Comparison of ENCODE assay signal across 13 cellular contexts in the genomic region with DNA sequence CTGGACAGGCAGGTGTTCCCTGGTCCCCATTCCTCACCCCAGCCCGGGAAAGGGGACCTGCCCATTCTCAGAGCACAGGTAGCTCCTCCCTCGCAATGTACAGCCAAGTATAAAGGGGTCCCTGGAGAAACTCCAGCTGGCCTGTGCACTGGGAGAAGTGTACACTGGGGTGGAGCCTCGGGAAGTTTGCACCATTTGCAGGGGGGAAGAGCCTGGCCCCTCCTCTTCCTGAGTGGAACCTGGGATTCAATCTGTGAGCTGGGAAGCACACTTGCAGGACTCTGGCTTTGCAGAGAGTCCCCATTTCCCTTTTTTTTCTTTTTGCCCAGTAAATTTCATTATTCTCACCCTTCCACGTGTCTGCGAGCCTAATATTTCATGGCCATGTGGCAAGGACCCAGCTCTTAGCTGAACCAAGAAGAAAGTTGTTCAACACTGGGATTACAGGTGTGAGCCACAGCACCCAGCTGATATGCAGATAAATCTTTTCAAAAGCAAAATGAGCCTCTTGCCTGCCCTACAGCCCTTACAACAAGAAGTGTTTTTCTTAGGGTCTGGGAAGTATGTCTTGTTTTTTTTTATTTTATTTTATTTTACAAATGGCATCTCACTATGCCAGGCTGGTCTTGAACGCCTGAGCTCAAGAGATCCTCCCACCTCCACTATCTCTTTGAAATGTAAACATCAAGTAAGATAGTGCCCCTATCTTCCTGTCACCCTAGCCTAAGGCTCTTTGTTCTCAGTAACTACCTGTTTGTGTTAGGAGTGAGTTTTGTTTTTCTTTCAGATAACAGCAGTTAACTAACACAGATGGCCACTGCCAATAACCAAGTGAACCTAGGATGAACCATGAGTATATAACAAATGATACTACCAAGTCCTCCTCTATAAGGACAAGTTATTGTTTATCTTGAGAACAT.
"Had no signal": no experiment of that assay in that cellular context is flagged by ENCODE, and none has a peak within 500 bp of the region (broad histone marks: within the 10 kb centered on the region; RNA-seq: fewer than 3 reads in every experiment).

No MANE protein-coding gene starts in this region.

- H3K36me3 ChIP-seq: transverse colon had no signal

- H3K4me3 ChIP-seq: mucosa of descending colon, transverse colon had no signal

- H3K4me1 ChIP-seq: transverse colon had no signal

- H3K27me3 ChIP-seq: transverse colon had no signal

- H3K27ac ChIP-seq: transverse colon had no signal

- DNase-seq: activated CD4-positive, alpha-beta T cell treated with anti-CD3 and anti-CD28 coated beads, Interleukin-2, amount 50 U/mL, for 4 hours; activated CD8-positive, alpha-beta memory T cell treated with anti-CD3 and anti-CD28 coated beads, Interleukin-2, amount 10 ng/mL, durations not matched to agents 7 days and 5 days; activated effector memory CD4-positive, alpha-beta T cell treated with Interleukin-2 at 50 U/mL for 16 hours; activated T-cell treated with anti-CD3 and anti-CD28 coated beads, Interleukin-2, amount 50 U/mL, for 24 hours; hippocampal formation; left cardiac atrium; mucosa of descending colon; naive thymus-derived CD8-positive, alpha-beta T cell; right cardiac atrium; stimulated activated CD4-positive, alpha-beta T cell treated with anti-CD3 and anti-CD28 coated beads, Interleukin-1b, Interleukin-23, amount 100 ng/mL, for 48 hours; stimulated activated naive B cell treated with anti-CD40 and anti-IgM and Interleukin-4, amounts not matched to agents 10 μg/mL and 1 μg/mL and 100 μg/mL, for 72 hours; substantia nigra; transverse colon had no signal

- ATAC-seq: activated CD8-positive, alpha-beta memory T cell treated with anti-CD3 and anti-CD28 coated beads, Interleukin-2, amount 10 ng/mL, durations not matched to agents 7 days and 5 days; left cardiac atrium; mucosa of descending colon; naive thymus-derived CD8-positive, alpha-beta T cell; stimulated activated naive B cell treated with anti-CD40 and anti-IgM and Interleukin-4, amounts not matched to agents 10 μg/mL and 1 μg/mL and 100 μg/mL, for 72 hours had no signal
